Comparison of ENCODE assay signal across 5 cellular contexts in genomic region chr1:248433811-248434415, GRCh38. TPM values are rescaled to one million over a fixed set of nuclear protein-coding genes. Genes with fewer than 3 reads are reported as not detected.
"Had no signal": no experiment of that assay in that cellular context is flagged by ENCODE, and none has a peak within 500 bp of the region (broad histone marks: within the 10 kb centered on the region; RNA-seq: fewer than 3 reads in every experiment).

No MANE protein-coding gene starts in this region.

RNA-seq across cellular contexts. Expression of gene OR2T2, which starts 11.5 kb away (rescaled TPM):
- total RNA-seq: M059J, PC-3, Peyer's patch, SJCRH30, SK-MEL-5 had no signal

RNA-seq across cellular contexts. Expression of gene OR2T1, which starts 31.1 kb away (rescaled TPM):
- total RNA-seq: M059J, PC-3, Peyer's patch, SJCRH30, SK-MEL-5 had no signal

RNA-seq across cellular contexts. Expression of gene OR2T3, which starts 39.2 kb away (rescaled TPM):
- total RNA-seq: M059J, PC-3, Peyer's patch, SJCRH30, SK-MEL-5 had no signal

RNA-seq across cellular contexts. Expression of gene OR2T5, which starts 54.5 kb away (rescaled TPM):
- total RNA-seq: M059J, PC-3, Peyer's patch, SJCRH30, SK-MEL-5 had no signal

RNA-seq across cellular contexts. Expression of gene OR2T6, which starts 58.4 kb away (rescaled TPM):
- total RNA-seq: M059J, PC-3, Peyer's patch, SJCRH30, SK-MEL-5 had no signal
